10 cellular contexts compared by ENCODE assay signal in genomic region chr14:75283884-75284563, GRCh38. TPM values are rescaled to one million over a fixed set of nuclear protein-coding genes. Genes with fewer than 3 reads are reported as not detected.
A peak's percentile ranks its signal among the peaks of the same experiment; 100 is the strongest.
DNase-seq lines count a peak whose midpoint lies in the region; ATAC-seq, FAIRE-seq and TF ChIP-seq lines count a peak whose summit lies in the region.
"Had no signal": no experiment of that assay in that cellular context is flagged by ENCODE, and none has a peak within 500 bp of the region (broad histone marks: within the 10 kb centered on the region; RNA-seq: fewer than 3 reads in every experiment).

No MANE protein-coding gene starts in this region.

- peaks cover 16% of the 10 kb centered on the region for H3K4me1 Mint-ChIP-seq in CD8-positive, alpha-beta T cell (ENCODE audit: low read depth)
- peaks cover 10 to 25% (median 21%) of the 10 kb centered on the region in 7 donors for H3K4me1 Mint-ChIP-seq in naive thymus-derived CD4-positive, alpha-beta T cell

- H3K36me3 ChIP-seq in CD8-positive, alpha-beta T cell (ENCODE audit: insufficient read depth, low read length) = peaks cover 3% of the 10 kb centered on the region
- H3K36me3 ChIP-seq in colonic mucosa (peaks cover 7% of the 10 kb centered on the region), Karpas-422 (ENCODE audit: insufficient read depth, low read length) (no peaks in the 10 kb centered on the region)
- H3K36me3 ChIP-seq in naive thymus-derived CD4-positive, alpha-beta T cell (ENCODE audit: control insufficient read depth in 2 of 3, insufficient read depth in 3 of 3, low read length in 3 of 3) = peaks cover 0 to 19% (median 0%) of the 10 kb centered on the region in 3 experiments

- peak in 1 of 7 experiments; percentile 39 for DNase-seq in CD8-positive, alpha-beta T cell
- peak; percentile 45 to 69 for DNase-seq in NOMO-1 (lab: John Stamatoyannopoulos, UW; ENCODE audit: unreplicated experiment in 2 of 2)
- no peak for DNase-seq in colonic mucosa
- peak in 1 of 9 donors; percentile 53 for DNase-seq in naive thymus-derived CD4-positive, alpha-beta T cell
- no peak for DNase-seq in Karpas-422
- no peak for DNase-seq in D721Med (ENCODE audit: insufficient read length, low spot score)
- no peak for DNase-seq in epidermal melanocyte (ENCODE audit: insufficient read length, low spot score)
- DNase-seq: stimulated activated CD4-positive, alpha-beta T cell treated with anti-CD3 and anti-CD28 coated beads, Interleukin-1b, Interleukin-23, amount 100 ng/mL, for 48 hours had no signal

- peaks cover 25% of the 10 kb centered on the region for H3K36me3 Mint-ChIP-seq in CD8-positive, alpha-beta T cell
- H3K36me3 Mint-ChIP-seq in naive thymus-derived CD4-positive, alpha-beta T cell = peaks cover 3 to 12% (median 5%) of the 10 kb centered on the region in 5 donors

- no peaks in the 10 kb centered on the region for H3K79me2 ChIP-seq in Karpas-422 (ENCODE audit: low read length)

- no peak overlapping the region for H3K27ac ChIP-seq in CD8-positive, alpha-beta T cell (ENCODE audit: low read depth, low read length)
- H3K27ac ChIP-seq in colonic mucosa = peak overlapping the region; percentile 80
- H3K27ac ChIP-seq in naive thymus-derived CD4-positive, alpha-beta T cell (ENCODE audit: low read depth, low read length) = no peak overlapping the region
- H3K27ac ChIP-seq in Karpas-422 (ENCODE audit: low read length) = no peak overlapping the region

- H3K4me3 ChIP-seq in CD8-positive, alpha-beta T cell (ENCODE audit: low read depth, low read length) = no peak overlapping the region
- H3K4me3 ChIP-seq in colonic mucosa (no peak overlapping the region), Karpas-422 (ENCODE audit: low read length) (no peak overlapping the region)
- no peak overlapping the region for H3K4me3 ChIP-seq in naive thymus-derived CD4-positive, alpha-beta T cell (ENCODE audit: low read length)

- POLR2A ChIA-PET in CD8-positive, alpha-beta T cell (lab: Charles Lee) = no interaction called here
- POLR2A ChIA-PET in naive thymus-derived CD4-positive, alpha-beta T cell (lab: Charles Lee) = interaction anchor here (1.6 kb wide), 1 partner anchor 10 kb away, joined by 7 read pairs; no protein-coding TSS in a partner anchor

- H3K4me1 ChIP-seq in CD8-positive, alpha-beta T cell (ENCODE audit: insufficient read depth, low read length) = peaks cover 14% of the 10 kb centered on the region
- H3K4me1 ChIP-seq in colonic mucosa (peaks cover 4% of the 10 kb centered on the region), Karpas-422 (ENCODE audit: low read length) (peaks cover 7% of the 10 kb centered on the region)
- peaks cover 11 to 12% of the 10 kb centered on the region in 2 donors for H3K4me1 ChIP-seq in naive thymus-derived CD4-positive, alpha-beta T cell (ENCODE audit: control insufficient read depth in 2 of 2, insufficient read depth in 2 of 2, low read length in 2 of 2)

- no peak overlapping the region for H3K4me2 ChIP-seq in Karpas-422 (ENCODE audit: low read depth, low read length, poor library complexity, severe bottlenecking)

- FAIRE-seq in D721Med (lab: Jason Lieb, UNC) = no peak
- FAIRE-seq: RCC 7860 had no signal

- ATAC-seq in CD8-positive, alpha-beta T cell = peak; percentile 19
- ATAC-seq in naive thymus-derived CD4-positive, alpha-beta T cell = peak; percentile 51
- ATAC-seq in GM19328 (IDR thresholded peaks at IDR 0.05; ENCODE audit: unreplicated experiment) = no peak

- peaks cover 8% of the 10 kb centered on the region; the same call in 1 of the 2 replicates for H4K20me1 ChIP-seq in Karpas-422 (ENCODE audit: insufficient read depth, low read depth, low read length)

- CTCF ChIA-PET in CD8-positive, alpha-beta T cell (lab: Charles Lee) = interaction anchor here (3.2 to 3.4 kb wide), 2 partner anchors 9 to 11 kb away, joined by 11 read pairs; no protein-coding TSS in a partner anchor
- CTCF ChIA-PET in naive thymus-derived CD4-positive, alpha-beta T cell (lab: Charles Lee) = no interaction called here

- H2AFZ ChIP-seq in Karpas-422 (ENCODE audit: low read length) = no peak overlapping the region

- TF ChIP-seq CTCF in CD8-positive, alpha-beta T cell (IDR thresholded peaks at IDR 0.05) = no peak
- TF ChIP-seq CTCF in colonic mucosa (IDR thresholded peaks at IDR 0.05) = no peak
- no peak for TF ChIP-seq CTCF in D721Med (IDR thresholded peaks at IDR 0.05; ENCODE audit: insufficient read depth, missing control alignments)

- H3K27me3 Mint-ChIP-seq in CD8-positive, alpha-beta T cell (ENCODE audit: low read depth) = peaks cover 14% of the 10 kb centered on the region
- H3K27me3 Mint-ChIP-seq in naive thymus-derived CD4-positive, alpha-beta T cell = peaks cover 0 to 81% (median 0%) of the 10 kb centered on the region in 5 donors

- no peaks in the 10 kb centered on the region for H3K9me2 ChIP-seq in Karpas-422 (replicated peaks; ENCODE audit: insufficient read depth, low read length)

- no peaks in the 10 kb centered on the region for H3K9me3 ChIP-seq in CD8-positive, alpha-beta T cell (ENCODE audit: low read length)
- no peaks in the 10 kb centered on the region for H3K9me3 ChIP-seq in colonic mucosa
- H3K9me3 ChIP-seq in naive thymus-derived CD4-positive, alpha-beta T cell (ENCODE audit: control insufficient read depth in 2 of 3, low read length in 3 of 3) = no peaks in the 10 kb centered on the region
- no peaks in the 10 kb centered on the region for H3K9me3 ChIP-seq in Karpas-422 (ENCODE audit: low read length)

- H3K9ac ChIP-seq in colonic mucosa (ENCODE audit: low read depth in 2 of 2, low read length in 2 of 2) (peak overlapping the region in 1 of 2 donors; percentile 75), Karpas-422 (ENCODE audit: low read length) (no peak overlapping the region)

- H3K4me3 Mint-ChIP-seq in CD8-positive, alpha-beta T cell = no peak overlapping the region
- H3K4me3 Mint-ChIP-seq in naive thymus-derived CD4-positive, alpha-beta T cell = peak overlapping the region in 1 of 10 donors; percentile 15

- intact Hi-C loops in CD8-positive, alpha-beta T cell (cut with DNase I, micrococcal nuclease) = no loop called here
- intact Hi-C loops in colonic mucosa (cut with DNase I) = no loop called here
- intact Hi-C loops in naive thymus-derived CD4-positive, alpha-beta T cell (cut with micrococcal nuclease) = no loop called here

- H3K27me3 ChIP-seq in CD8-positive, alpha-beta T cell (ENCODE audit: insufficient read depth, low read length) = peaks cover 4% of the 10 kb centered on the region
- H3K27me3 ChIP-seq in colonic mucosa (no peaks in the 10 kb centered on the region), Karpas-422 (ENCODE audit: low read length) (no peaks in the 10 kb centered on the region)
- peaks cover 0 to 3% of the 10 kb centered on the region in 2 donors for H3K27me3 ChIP-seq in naive thymus-derived CD4-positive, alpha-beta T cell (ENCODE audit: control insufficient read depth in 2 of 2, insufficient read depth in 2 of 2, low read length in 2 of 2)

- H3K9me3 Mint-ChIP-seq in CD8-positive, alpha-beta T cell = no peaks in the 10 kb centered on the region
- H3K9me3 Mint-ChIP-seq in naive thymus-derived CD4-positive, alpha-beta T cell = peaks cover 0 to 18% (median 0%) of the 10 kb centered on the region in 11 donors

- H3K27ac Mint-ChIP-seq in CD8-positive, alpha-beta T cell = no peak overlapping the region
- peak overlapping the region in 5 of 9 donors; percentile 39 to 72 (median 70) for H3K27ac Mint-ChIP-seq in naive thymus-derived CD4-positive, alpha-beta T cell

RNA-seq across cellular contexts. Expression of gene FOS, which starts 5.4 kb away (rescaled TPM):
- 1,000 to 10,000 TPM; 1,826 to 1,941 TPM for total RNA-seq in CD8-positive, alpha-beta T cell
- 10 to 100 TPM; 86.9 to 98.4 TPM for total RNA-seq in colonic mucosa
- total RNA-seq in naive thymus-derived CD4-positive, alpha-beta T cell = 1,000 to 10,000 TPM in 2 of 5 experiments, 10 to 100 TPM in 2, 1 to 10 TPM in 1; 9.4 to 4,557 (median 14.4) TPM
- 10 to 100 TPM; 27.5 to 96.7 TPM for polyA plus RNA-seq in naive thymus-derived CD4-positive, alpha-beta T cell
- total RNA-seq in Karpas-422 (2014; rRNA removed; shearing (Covaris generic); ENCODE audit: low replicate concordance) = 3.8 and 5.5 TPM in 2 replicates

Comparison
In these comparisons a context has a peak if more than half of its experiments do, and no peak if none do; other contexts are left out.
1. DNase-seq: peak in NOMO-1 (2 of 2); none in colonic mucosa (single experiment), Karpas-422 (single experiment), D721Med (single experiment) and epidermal melanocyte (single experiment).